Comparison of ENCODE assay signal across 34 cellular contexts in the genomic region with DNA sequence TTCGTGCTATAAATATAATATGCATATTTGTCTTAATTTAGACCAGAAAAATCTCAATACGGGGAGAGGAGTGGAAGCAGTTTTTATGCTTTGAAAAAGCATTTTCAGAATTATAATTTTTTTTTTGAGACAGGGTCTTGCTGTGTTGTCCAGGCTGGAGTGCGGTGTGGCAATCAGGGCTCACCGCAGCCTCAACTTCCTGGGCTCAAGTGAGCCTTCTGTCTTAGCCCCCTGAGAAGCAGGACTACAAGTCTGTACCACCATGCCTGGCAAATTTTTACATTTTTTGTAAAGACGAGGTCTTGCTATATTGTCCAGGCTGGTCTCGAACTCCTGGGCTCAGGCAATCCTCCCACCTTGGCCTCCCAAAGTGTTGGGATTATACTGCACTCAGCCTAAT.
"Had no signal": no experiment of that assay in that cellular context is flagged by ENCODE, and none has a peak within 500 bp of the region (broad histone marks: within the 10 kb centered on the region; RNA-seq: fewer than 3 reads in every experiment).

No MANE protein-coding gene starts in this region.

- H3K4me3 ChIP-seq: adrenal gland, ascending aorta, body of pancreas, breast epithelium, cardiac muscle cell had no signal

- FAIRE-seq: astrocyte, bronchial epithelial cell had no signal

- DNase-seq: activated effector memory CD4-positive, alpha-beta T cell treated with anti-CD3 and anti-CD28 coated beads, Interleukin-2, amount 50 U/mL, for 16 hours; activated effector memory CD4-positive, alpha-beta T cell treated with Interleukin-2 at 50 U/mL for 16 hours; activated gamma-delta T cell; activated gamma-delta T cell treated with Interleukin-2 at 50 U/mL for 16 hours; activated naive CD4-positive, alpha-beta T cell; activated naive CD4-positive, alpha-beta T cell treated with anti-CD3 and anti-CD28 coated beads for 36 hours; activated naive CD4-positive, alpha-beta T cell treated with anti-CD3 and anti-CD28 coated beads, Interleukin-2, amount 10 ng/mL, durations not matched to agents 7 days and 5 days; activated naive CD4-positive, alpha-beta T cell treated with anti-CD3 and anti-CD28 coated beads, Interleukin-2, amount 50 U/mL, for 16 hours; activated naive CD4-positive, alpha-beta T cell treated with Interleukin-2 at 50 U/mL for 16 hours; activated naive CD8-positive, alpha-beta T cell treated with anti-CD3 and anti-CD28 coated beads for 36 hours; activated naive CD8-positive, alpha-beta T cell treated with anti-CD3 and anti-CD28 coated beads, Interleukin-2, amount 10 ng/mL, durations not matched to agents 7 days and 5 days; activated naive CD8-positive, alpha-beta T cell treated with anti-CD3 and anti-CD28 coated beads, Interleukin-2, amount 50 U/mL, for 24 hours; activated T-cell treated with anti-CD3 and anti-CD28 coated beads, Interleukin-2, amount 50 U/mL, for 1 hour; activated T-cell treated with anti-CD3 and anti-CD28 coated beads, Interleukin-2, amount 50 U/mL, for 24 hours; activated T-cell treated with anti-CD3 and anti-CD28 coated beads, Interleukin-2, amount 50 U/mL, for 4 hours; activated T-cell treated with anti-CD3 and anti-CD28 coated beads, Interleukin-2, amount 50 U/mL, for 48 hours; activated T-cell treated with anti-CD3 and anti-CD28 coated beads, Interleukin-2, amount 50 U/mL, for 72 hours; adrenal gland; amniotic stem cell; amygdala; anterior cingulate cortex; aorta; body of pancreas; brain microvascular endothelial cell; caudate nucleus; central memory CD4-positive, alpha-beta T cell; cerebellar nuclear complex had no signal

- ATAC-seq: activated naive CD4-positive, alpha-beta T cell treated with anti-CD3 and anti-CD28 coated beads, Interleukin-2, amount 50 U/mL, for 72 hours; activated naive CD8-positive, alpha-beta T cell treated with anti-CD3 and anti-CD28 coated beads, Interleukin-2, amount 50 U/mL, for 24 hours; activated T-cell treated with anti-CD3 and anti-CD28 coated beads, Interleukin-2, amount 50 U/mL, for 4 hours; activated T-cell treated with anti-CD3 and anti-CD28 coated beads, Interleukin-2, amount 50 U/mL, for 72 hours; activated T-helper 17 cell treated with anti-CD3 and anti-CD28 coated beads, Interleukin-2, amount 50 U/mL, for 72 hours; body of pancreas had no signal

- H3K9me3 ChIP-seq: adrenal gland, ascending aorta, body of pancreas, breast epithelium had no signal

- H3K27me3 ChIP-seq: adrenal gland, ascending aorta, body of pancreas, brain microvascular endothelial cell, breast epithelium, cardiac muscle cell had no signal

- H3K27ac ChIP-seq: adrenal gland, ascending aorta, body of pancreas, brain microvascular endothelial cell, breast epithelium, cardiac muscle cell had no signal

- H3K36me3 ChIP-seq: adrenal gland, ascending aorta, brain microvascular endothelial cell, breast epithelium, cardiac muscle cell had no signal

- H3K4me1 ChIP-seq: adrenal gland, breast epithelium had no signal
